Comparison of ENCODE assay signal across 8 cellular contexts in genomic region chr3:143847787-143848631, GRCh38. TPM values are rescaled to one million over a fixed set of nuclear protein-coding genes. Genes with fewer than 3 reads are reported as not detected.
DNase-seq lines count a peak whose midpoint lies in the region; ATAC-seq, FAIRE-seq and TF ChIP-seq lines count a peak whose summit lies in the region.

SLC9A9 (minus strand) TSS chr3:143848468; CDS start chr3:143848322, 146 bp downstream.

- H3K4me3 ChIP-seq in GM12878 (peak within 1 kb of the TSS; percentile 78), hepatocyte (peak within 1 kb of the TSS; percentile 54), psoas muscle (peak within 1 kb of the TSS; percentile 83)

- H3K79me2 ChIP-seq in GM12878 (ENCODE audit: control insufficient read depth, insufficient read depth, low read length), result peaks cover 29% of the 10 kb centered on the region
- no peaks in the 10 kb centered on the region for H3K79me2 ChIP-seq in hepatocyte

- RAD21 ChIA-PET in GM12878 (lab: Charles Lee; ENCODE audit: unreplicated experiment), result no interaction called here

- no peak for TF ChIP-seq EP300 in GM12878 (IDR thresholded peaks at IDR 0.05; ENCODE audit: borderline replicate concordance in 1 of 2, control insufficient read depth in 1 of 2, low read depth in 2 of 2, low read length in 2 of 2)

- 1% methylated on average over 15 of the region's 15 CpGs for WGBS in GM12878 (ENCODE audit: insufficient coverage, insufficient replicate concordance, low lambda C conversion rate, missing lambda C conversion rate)
- WGBS in hepatocyte (ENCODE audit: low lambda C conversion rate, missing lambda C conversion rate), result 6% methylated on average over 15 of the region's 15 CpGs
- WGBS in psoas muscle, 3 donors, result 1% methylated on average over 15 of the region's 15 CpGs

- H3K9me3 ChIP-seq in GM12878 (replicated peaks; ENCODE audit: control insufficient read depth, insufficient read depth, low read length) (no peaks in the 10 kb centered on the region; the same call in 2 of the 3 replicates), hepatocyte (ENCODE audit: low read depth) (no peaks in the 10 kb centered on the region), psoas muscle (no peaks in the 10 kb centered on the region)

- in situ Hi-C loops in GM12878 (cut with MboI), result no loop called here

- intact Hi-C loops in GM12878 (cut with micrococcal nuclease; ENCODE audit: unreplicated experiment) (no loop called here), psoas muscle (cut with DNase I) (no loop called here)

- H3K36me3 ChIP-seq in GM12878 (ENCODE audit: control insufficient read depth in 2 of 2, insufficient read depth in 2 of 2, low read length in 1 of 2) (no peaks in the 10 kb centered on the region), hepatocyte (replicated peaks; ENCODE audit: insufficient read depth, low read depth) (no peaks in the 10 kb centered on the region), psoas muscle (ENCODE audit: insufficient read depth in 1 of 2, low read depth in 1 of 2) (no peaks in the 10 kb centered on the region)

- H3K4me2 ChIP-seq in GM12878 (ENCODE audit: control insufficient read depth, insufficient read depth), result peak within 1 kb of the TSS; percentile 84
- peak within 1 kb of the TSS; percentile 83 for H3K4me2 ChIP-seq in hepatocyte

- H3K27ac ChIP-seq in GM12878 (ENCODE audit: control insufficient read depth, insufficient read depth) (peak within 1 kb of the TSS; percentile 87), hepatocyte (peak within 1 kb of the TSS; percentile 35), psoas muscle (peak within 1 kb of the TSS; percentile 71)

- CTCF ChIA-PET in GM12878 (lab: Yijun Ruan, JAX), result interaction anchor here (0.6 kb wide), 1 partner anchor 48 kb away, joined by 4 read pairs; no protein-coding TSS in a partner anchor

- SMC1A ChIA-PET in GM12878 (lab: Charles Lee; ENCODE audit: uncharacterized antibody, unreplicated experiment), result interaction anchor here (1.4 to 1.5 kb wide), 2 partner anchors 73 to 124 kb away, joined by 3 read pairs; partner anchors contain the start of gene DIPK2A

- no peaks in the 10 kb centered on the region for H3K9me2 ChIP-seq in hepatocyte (replicated peaks; ENCODE audit: insufficient read depth)

- 0 out of 2 replicates have a peak, but pooled peaks have one; percentile 27 for TF ChIP-seq POLR2A in GM12878 (IDR thresholded peaks at IDR 0.05; ENCODE audit: low read depth, low read length)

- ATAC-seq in GM21423 (IDR thresholded peaks at IDR 0.05; ENCODE audit: unreplicated experiment) (peak; percentile 91), GM12878 (peak; percentile 93), psoas muscle (peak; percentile 72 to 93 (median 86))

- H3K27me3 ChIP-seq in GM12878 (replicated peaks in 1 of 2; ENCODE audit: control insufficient read depth in 2 of 2, insufficient read depth in 2 of 2, low read length in 1 of 2) (no peaks in the 10 kb centered on the region), hepatocyte (no peaks in the 10 kb centered on the region), psoas muscle (ENCODE audit: insufficient read depth in 3 of 3, low read length in 2 of 3) (no peaks in the 10 kb centered on the region)

- no peak for TF ChIP-seq RAD21 in GM12878 (IDR thresholded peaks at IDR 0.05; ENCODE audit: insufficient read depth, low read depth, low read length)

- H3K9ac ChIP-seq in GM12878 (ENCODE audit: control insufficient read depth, insufficient read depth, low read length), result peak within 1 kb of the TSS; percentile 63

- peak; percentile 53 for DNase-seq in GM04503 (ENCODE audit: low read depth)
- peak; percentile 61 for DNase-seq in HS-5 (ENCODE audit: low read depth)
- DNase-seq in SK-N-DZ (ENCODE audit: low spot score), result peak; percentile 17
- peak; percentile 63 for DNase-seq in GM12878 (ENCODE audit: low read depth, low spot score)
- peak; percentile 53 for DNase-seq in hepatocyte (ENCODE audit: low spot score)
- DNase-seq in psoas muscle, result peak; percentile 15 to 39
- DNase-seq in D341Med (ENCODE audit: low spot score), result no peak

- H4K20me1 ChIP-seq in GM12878 (ENCODE audit: control insufficient read depth, insufficient read depth) (no peaks in the 10 kb centered on the region), hepatocyte (ENCODE audit: insufficient read depth, poor library complexity, severe bottlenecking) (no peaks in the 10 kb centered on the region)

- H2AFZ ChIP-seq in GM12878 (ENCODE audit: control insufficient read depth, low read depth, low read length) (peak within 1 kb of the TSS; percentile 93), hepatocyte (peak within 1 kb of the TSS; percentile 76)

- TF ChIP-seq CTCF in GM12878 (IDR thresholded peaks at IDR 0.05 in 2 of 3, conservative IDR thresholded peaks at IDR 0.05 in 1 of 3; ENCODE audit: control insufficient read depth in 2 of 3, extremely low read depth in 1 of 3, insufficient read depth in 1 of 3, low read depth in 3 of 3, low read length in 3 of 3) (no peak), hepatocyte (IDR thresholded peaks at IDR 0.05; ENCODE audit: poor library complexity) (no peak), psoas muscle (IDR thresholded peaks at IDR 0.05) (no peak)

- POLR2A ChIA-PET in GM12878 (lab: Charles Lee), result no interaction called here

- peaks cover 29% of the 10 kb centered on the region for H3K4me1 ChIP-seq in GM12878 (ENCODE audit: control insufficient read depth, insufficient read depth, low read length)
- no peaks in the 10 kb centered on the region for H3K4me1 ChIP-seq in hepatocyte (ENCODE audit: insufficient read depth)
- peaks cover 7% of the 10 kb centered on the region for H3K4me1 ChIP-seq in psoas muscle

- peak; percentile 93 for FAIRE-seq in GM12878 (lab: Jason Lieb, UNC)

- BruUV-seq in GM12878 (replicated peaks; lab: Mats Ljungman, UMichigan), result TSS peak; percentile 87

TF ChIP-seq in GM12878, 131 proteins besides CTCF, POLR2A, EP300 and RAD21 (continues in another document):
- TF ChIP-seq NBN (IDR thresholded peaks at IDR 0.05) (0 out of 2 replicates have a peak, but pooled peaks have one; percentile 44), NFIC (IDR thresholded peaks at IDR 0.05; ENCODE audit: low read depth, low read length) (0 out of 2 replicates have a peak, but pooled peaks have one; percentile 39), CBFB (IDR thresholded peaks at IDR 0.05; ENCODE audit: low read depth) (0 out of 2 replicates have a peak, but pooled peaks have one; percentile 31), POU2F2 (IDR thresholded peaks at IDR 0.05; ENCODE audit: borderline replicate concordance, low read depth, low read length) (peak; percentile 21; the same call in 1 of the 3 replicates), FOXK2 (IDR thresholded peaks at IDR 0.05) (no peak), ZNF24 (IDR thresholded peaks at IDR 0.05) (0 out of 2 replicates have a peak, but pooled peaks have one; percentile 12), BACH1 (IDR thresholded peaks at IDR 0.05; ENCODE audit: borderline replicate concordance) (peak; percentile 96), BHLHE40 (IDR thresholded peaks at IDR 0.05; ENCODE audit: borderline replicate concordance in 1 of 2, low read depth in 2 of 2, low read length in 1 of 2) (peak; percentile 55 to 78; a peak in 3 of 4 replicates), RUNX3 (IDR thresholded peaks at IDR 0.05; ENCODE audit: low read length) (peak; percentile 74), TAF1 (IDR thresholded peaks at IDR 0.05; ENCODE audit: borderline replicate concordance, low read depth, low read length) (peak; percentile 56; the same call in 1 of the 2 replicates), IKZF2 (IDR thresholded peaks at IDR 0.05) (0 out of 4 replicates have a peak, but pooled peaks of 1 of the 2 experiments have one; percentile 10), RELB (IDR thresholded peaks at IDR 0.05; ENCODE audit: low read depth) (peak; percentile 63)

RNA-seq across cellular contexts. Expression of gene SLC9A9, which starts in this region (rescaled TPM):
- 1.2 and 3.3 TPM in 2 replicates for polyA plus RNA-seq in SK-N-DZ (2014; cell fraction: cytosol; rRNA removed)
- polyA plus RNA-seq in SK-N-DZ (2014; cell fraction: nucleus; rRNA removed), result 0.14 and 5.7 TPM in 2 replicates
- 54.3 and 56.4 TPM in 2 replicates for total RNA-seq in GM12878 (2013; cell fraction: nucleolus; rRNA removed)
- total RNA-seq in GM12878 (2014; rRNA removed) (8.9 and 11.5 TPM in 2 replicates), GM12878 (2014; rRNA removed; fragmentation: Illumina TruSeq; extraction: Trizol) (9.7 and 13.6 TPM in 2 replicates), GM12878 (2021) (7.4 and 8.8 TPM in 2 replicates), hepatocyte (5.0 and 6.8 TPM in 2 replicates), psoas muscle (1 to 10 TPM; 2.9 to 5.4 (median 3.2) TPM)
- 11.7 TPM for polyA plus RNA-seq in GM12878 (2011; ENCODE audit: low read depth)
- polyA plus RNA-seq in GM12878 (2011; rRNA removed) (3.5 and 5.3 TPM in 2 replicates), GM12878 (2014; fragmentation: Illumina TruSeq; extraction: Trizol) (8.2 and 10.3 TPM in 2 replicates), GM12878 (2014; fragmentation: Nextera tagmentation; extraction: Ambion mirVana) (10 to 100 TPM; 10.7 to 14.2 TPM), GM12878 (2014; rRNA removed) (6.3 and 8.1 TPM in 2 replicates), GM12878 (2016; fragmentation: Nextera tagmentation; extraction: Ambion mirVana) (10 to 100 TPM; 12.5 to 13.2 TPM), hepatocyte (2.2 and 4.3 TPM in 2 replicates), psoas muscle (1 to 10 TPM; 1.3 to 2.0 (median 1.8) TPM)
- 1.6 and 3.1 TPM in 2 replicates for polyA plus RNA-seq in GM12878 (2011; cell fraction: cytosol; rRNA removed)
- 2.0 and 3.0 TPM in 2 replicates for polyA plus RNA-seq in GM12878 (2011; cell fraction: nucleus; rRNA removed)
- 6.7 and 8.2 TPM in 2 replicates for polyA plus RNA-seq in GM12878 (2012)
- 9.3 and 11.1 TPM in 2 replicates for polyA minus RNA-seq in GM12878 (2011; rRNA and poly(A)+ RNA removed)
- 0.67 and 1.7 TPM in 2 replicates for polyA minus RNA-seq in GM12878 (2011; cell fraction: cytosol; rRNA and poly(A)+ RNA removed)
- polyA minus RNA-seq in GM12878 (2011; cell fraction: nucleus; rRNA and poly(A)+ RNA removed), result 11.0 and 12.1 TPM in 2 replicates

Comparison
In these comparisons a context has a peak if more than half of its experiments do, and no peak if none do; other contexts are left out.
1. H3K27ac ChIP-seq: peak in every context shown above with its lines; median percentile 87 in GM12878; 71 in psoas muscle; 35 in hepatocyte.